ENCODE assay signal across 1 cellular context in genomic region chr3:12588039-12588673, GRCh38.
TF ChIP-seq lines count a peak whose summit lies in the region.

No MANE protein-coding gene starts in this region.

TF ChIP-seq in endothelial cell of umbilical vein, 7 proteins besides CTCF, POLR2A, EP300 and RAD21:
- no peak for TF ChIP-seq GATA2 (IDR thresholded peaks at IDR 0.05; ENCODE audit: insufficient read depth, insufficient read length, low read depth, low read length)
- TF ChIP-seq POLR2AphosphoS5 (IDR thresholded peaks at IDR 0.05; ENCODE audit: insufficient read depth, low read depth, low read length), result no peak
- TF ChIP-seq MAX (IDR thresholded peaks at IDR 0.05; ENCODE audit: insufficient read depth, insufficient read length), result no peak
- no peak for TF ChIP-seq EZH2 (IDR thresholded peaks at IDR 0.05; ENCODE audit: borderline replicate concordance, low read depth, low read length, severe bottlenecking)
- no peak for TF ChIP-seq MYC (IDR thresholded peaks at IDR 0.05; ENCODE audit: low read depth, low read length)
- TF ChIP-seq JUN (IDR thresholded peaks at IDR 0.05; ENCODE audit: borderline replicate concordance, insufficient read depth, insufficient read length, low read depth), result peak; percentile 30
- TF ChIP-seq FOS (IDR thresholded peaks at IDR 0.05; ENCODE audit: borderline replicate concordance, insufficient read depth, low read length), result peak; percentile 54
